ENCODE assay signal across 22 cellular contexts in genomic region chr3:163126115-163126514, GRCh38.
"Had no signal": no experiment of that assay in that cellular context is flagged by ENCODE, and none has a peak within 500 bp of the region (broad histone marks: within the 10 kb centered on the region; RNA-seq: fewer than 3 reads in every experiment).

No MANE protein-coding gene starts in this region.

- H3K4me3 ChIP-seq: colonic mucosa, esophagus squamous epithelium, gastrocnemius medialis, heart right ventricle, left lung, lower lobe of right lung had no signal

- H3K27me3 ChIP-seq: colonic mucosa, esophagus squamous epithelium, gastrocnemius medialis, heart right ventricle, left lung had no signal

- H3K9me3 ChIP-seq: colonic mucosa, gastrocnemius medialis had no signal

- H3K27me3 Mint-ChIP-seq: dendritic cell treated with granulocyte-macrophage colony-stimulating factor and Interleukin-4, amounts not matched to agents 40 ng/mL and 50 ng/mL, for 4 days; naive thymus-derived CD4-positive, alpha-beta T cell had no signal

- H3K36me3 Mint-ChIP-seq: naive thymus-derived CD4-positive, alpha-beta T cell had no signal

- DNase-seq: colonic mucosa; cortex of kidney; effector CD4-positive, alpha-beta T cell; effector memory CD4-positive, alpha-beta T cell; erythroblast; esophagus squamous epithelium; foreskin fibroblast; foreskin melanocyte; gastrocnemius medialis; glutamatergic neuron; head of caudate nucleus; heart right ventricle; hippocampal formation; left cardiac atrium; left lung; left ventricle myocardium superior; lower lobe of right lung; mesenchymal stem cell; midbrain; naive thymus-derived CD4-positive, alpha-beta T cell had no signal

- H3K27ac Mint-ChIP-seq: dendritic cell treated with granulocyte-macrophage colony-stimulating factor and Interleukin-4, amounts not matched to agents 40 ng/mL and 50 ng/mL, for 4 days; naive thymus-derived CD4-positive, alpha-beta T cell had no signal

- H3K4me1 Mint-ChIP-seq: naive thymus-derived CD4-positive, alpha-beta T cell had no signal

- H3K4me1 ChIP-seq: colonic mucosa, esophagus squamous epithelium, gastrocnemius medialis, heart right ventricle, left lung, lower lobe of right lung had no signal

- H3K36me3 ChIP-seq: colonic mucosa, esophagus squamous epithelium, gastrocnemius medialis, heart right ventricle, left lung, lower lobe of right lung had no signal

- H3K27ac ChIP-seq: colonic mucosa, epithelial cell of prostate, esophagus squamous epithelium, gastrocnemius medialis, heart right ventricle, left lung, lower lobe of right lung had no signal

- H3K4me3 Mint-ChIP-seq: dendritic cell treated with granulocyte-macrophage colony-stimulating factor and Interleukin-4, amounts not matched to agents 40 ng/mL and 50 ng/mL, for 4 days; naive thymus-derived CD4-positive, alpha-beta T cell had no signal
